In the genomic region with DNA sequence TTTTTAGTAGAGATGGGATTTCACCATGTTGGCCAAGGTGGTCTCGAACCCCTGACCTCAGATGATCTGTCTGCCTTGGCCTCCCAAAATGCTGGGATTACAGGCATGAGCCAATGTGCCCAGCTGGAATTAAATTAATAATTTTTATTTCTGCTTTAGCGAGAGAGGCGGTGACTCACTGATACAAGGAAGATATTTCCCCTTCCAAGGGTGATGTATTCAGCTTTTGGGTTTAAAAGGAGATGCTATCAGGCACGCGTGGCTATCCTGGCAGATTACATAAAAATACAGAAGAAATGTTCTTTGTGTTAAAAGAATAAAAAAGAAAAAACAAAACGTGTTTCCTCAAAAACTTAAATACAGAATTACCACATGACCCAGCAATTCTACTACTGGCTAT, we compare ENCODE assay signal across 16 cellular contexts. TPM values are rescaled to one million over a fixed set of nuclear protein-coding genes. Genes with fewer than 3 reads are reported as not detected.
DNase-seq lines count a peak whose midpoint lies in the region; ATAC-seq and TF ChIP-seq lines count a peak whose summit lies in the region.
"Had no signal": no experiment of that assay in that cellular context is flagged by ENCODE, and none has a peak within 500 bp of the region (broad histone marks: within the 10 kb centered on the region; RNA-seq: fewer than 3 reads in every experiment).

No MANE protein-coding gene starts in this region.

- H3K27ac ChIP-seq in SK-N-SH (ENCODE audit: low read depth in 2 of 2, low read length in 1 of 2): no peak overlapping the region
- H3K27ac ChIP-seq: BLaER1, KMS-11 had no signal

- no peaks in the 10 kb centered on the region for H3K9me3 ChIP-seq in SK-N-SH
- H3K9me3 ChIP-seq: BLaER1, Caco-2 had no signal

- no peak overlapping the region for H3K9ac ChIP-seq in SK-N-SH
- H3K9ac ChIP-seq: BLaER1, KMS-11 had no signal

- no peaks in the 10 kb centered on the region for H3K9me2 ChIP-seq in SK-N-SH

- DNase-seq in SK-N-SH (no peak), M059J (ENCODE audit: low read depth) (peak; percentile 61), dermis blood vessel endothelial cell (peak; percentile 17)
- no peak for DNase-seq in naive thymus-derived CD8-positive, alpha-beta T cell
- DNase-seq: 8988T; AML-193; Caco-2; CD8-positive, alpha-beta memory T cell had no signal

- no peaks in the 10 kb centered on the region for H3K27me3 Mint-ChIP-seq in naive thymus-derived CD8-positive, alpha-beta T cell

- H4K20me1 ChIP-seq in SK-N-SH (ENCODE audit: insufficient read depth): no peaks in the 10 kb centered on the region
- H4K20me1 ChIP-seq: BLaER1 had no signal

- no peak for TF ChIP-seq CTCF in SK-N-SH (IDR thresholded peaks at IDR 0.05)

- no peaks in the 10 kb centered on the region for H3F3A ChIP-seq in SK-N-SH (replicated peaks; ENCODE audit: insufficient read depth)

- TF ChIP-seq EP300 in SK-N-SH (IDR thresholded peaks at IDR 0.05; ENCODE audit: borderline replicate concordance in 1 of 2, low read depth in 1 of 2, low read length in 1 of 2): no peak

- POLR2A ChIA-PET in SK-N-SH (lab: Yijun Ruan, JAX): no interaction called here
- POLR2A ChIA-PET in naive thymus-derived CD8-positive, alpha-beta T cell (lab: Charles Lee): interaction anchor here (1.0 kb wide), 1 partner anchor 12 kb away, joined by 5 read pairs; a partner anchor contains a TSS

- CTCF ChIA-PET in SK-N-SH (lab: Yijun Ruan, JAX): interaction anchor here (0.9 to 1.9 kb wide), 2 partner anchors 10 to 432 kb away, joined by 3 to 12 read pairs; no protein-coding TSS in a partner anchor

- 30% methylated on average over 6 of the region's 6 CpGs for WGBS in SK-N-SH (ENCODE audit: low lambda C conversion rate)

- H3K9me3 Mint-ChIP-seq in naive thymus-derived CD8-positive, alpha-beta T cell: peaks cover 0 to 9% (median 0%) of the 10 kb centered on the region in 9 donors
- H3K9me3 Mint-ChIP-seq: CD8-positive, alpha-beta memory T cell had no signal

- no peaks in the 10 kb centered on the region for H3K36me3 Mint-ChIP-seq in naive thymus-derived CD8-positive, alpha-beta T cell
- H3K36me3 Mint-ChIP-seq: IgD-negative memory B cell had no signal

- H3K4me1 Mint-ChIP-seq in naive thymus-derived CD8-positive, alpha-beta T cell: peaks cover 21 to 36% (median 26%) of the 10 kb centered on the region in 4 donors

- no peaks in the 10 kb centered on the region for H3K79me2 ChIP-seq in SK-N-SH (ENCODE audit: insufficient read depth)

- no peaks in the 10 kb centered on the region for H3K36me3 ChIP-seq in SK-N-SH (replicated peaks in 1 of 2; ENCODE audit: control insufficient read depth in 1 of 2, insufficient read depth in 2 of 2, low read length in 1 of 2)
- H3K36me3 ChIP-seq: BLaER1 had no signal

- H3K4me2 ChIP-seq in SK-N-SH: no peak overlapping the region
- H3K4me2 ChIP-seq: KMS-11 had no signal

- ATAC-seq in SK-N-SH treated with all-trans-retinoic acid at 6 μM for 48 hours: no peak
- no peak for ATAC-seq in HG02938 (IDR thresholded peaks at IDR 0.05; ENCODE audit: unreplicated experiment)
- ATAC-seq in naive thymus-derived CD8-positive, alpha-beta T cell: no peak
- ATAC-seq in HG02763 (IDR thresholded peaks at IDR 0.05; ENCODE audit: unreplicated experiment): no peak
- ATAC-seq: HCT116 had no signal

- H3K4me3 Mint-ChIP-seq in naive thymus-derived CD8-positive, alpha-beta T cell: no peak overlapping the region
- H3K4me3 Mint-ChIP-seq: CD8-positive, alpha-beta memory T cell had no signal

- H2AFZ ChIP-seq in SK-N-SH (ENCODE audit: low read depth): no peak overlapping the region

- no peak overlapping the region for H3K27ac Mint-ChIP-seq in naive thymus-derived CD8-positive, alpha-beta T cell
- H3K27ac Mint-ChIP-seq: IgD-negative memory B cell had no signal

- no peaks in the 10 kb centered on the region; the same call in 1 of the 2 replicates for H3K27me3 ChIP-seq in SK-N-SH (ENCODE audit: insufficient read depth)
- H3K27me3 ChIP-seq: BLaER1 had no signal

- no peaks in the 10 kb centered on the region for H3K4me1 ChIP-seq in SK-N-SH (ENCODE audit: control insufficient read depth in 1 of 2, insufficient read depth in 2 of 2, low read depth in 1 of 2, low read length in 1 of 2)

- TF ChIP-seq RAD21 in SK-N-SH (IDR thresholded peaks at IDR 0.05; ENCODE audit: low read length): no peak

- H3K4me3 ChIP-seq in SK-N-SH (ENCODE audit: low read depth in 2 of 2, low read length in 1 of 2): no peak overlapping the region
- H3K4me3 ChIP-seq: BLaER1 had no signal

TF ChIP-seq in SK-N-SH, 30 proteins besides CTCF, POLR2A, EP300 and RAD21:
- TF ChIP-seq SMC3 (IDR thresholded peaks at IDR 0.05; ENCODE audit: low read depth, low read length): no peak
- peak; percentile 63; the same call in 1 of the 2 replicates for TF ChIP-seq FOSL2 (IDR thresholded peaks at IDR 0.05; ENCODE audit: borderline replicate concordance, low read depth)
- TF ChIP-seq EZH2phosphoT487 (IDR thresholded peaks at IDR 0.05; ENCODE audit: borderline replicate concordance, low read depth): no peak
- TF ChIP-seq FOXJ3 (CRISPR knock-in tag; IDR thresholded peaks at IDR 0.05): no peak
- peak; percentile 33; the same call in 1 of the 2 replicates for TF ChIP-seq TCF12 (IDR thresholded peaks at IDR 0.05)
- TF ChIP-seq JUND (IDR thresholded peaks at IDR 0.05): peak; percentile 68
- TF ChIP-seq, protein P1, sequence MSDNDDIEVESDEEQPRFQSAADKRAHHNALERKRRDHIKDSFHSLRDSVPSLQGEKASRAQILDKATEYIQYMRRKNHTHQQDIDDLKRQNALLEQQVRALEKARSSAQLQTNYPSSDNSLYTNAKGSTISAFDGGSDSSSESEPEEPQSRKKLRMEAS (IDR thresholded peaks at IDR 0.05; ENCODE audit: low read depth): 0 out of 2 replicates have a peak, but pooled peaks have one; percentile 28

TF ChIP-seq in SK-N-SH treated with all-trans-retinoic acid at 6 μM for 48 hours, 23 proteins besides CTCF, POLR2A, EP300 and RAD21:
- TF ChIP-seq SNAI2 (CRISPR knock-in tag; IDR thresholded peaks at IDR 0.05) (no peak), PPARA (CRISPR knock-in tag; IDR thresholded peaks at IDR 0.05; ENCODE audit: borderline replicate concordance) (no peak), BACH2 (CRISPR knock-in tag; IDR thresholded peaks at IDR 0.05; ENCODE audit: borderline replicate concordance) (no peak)
- TF ChIP-seq, protein P2, sequence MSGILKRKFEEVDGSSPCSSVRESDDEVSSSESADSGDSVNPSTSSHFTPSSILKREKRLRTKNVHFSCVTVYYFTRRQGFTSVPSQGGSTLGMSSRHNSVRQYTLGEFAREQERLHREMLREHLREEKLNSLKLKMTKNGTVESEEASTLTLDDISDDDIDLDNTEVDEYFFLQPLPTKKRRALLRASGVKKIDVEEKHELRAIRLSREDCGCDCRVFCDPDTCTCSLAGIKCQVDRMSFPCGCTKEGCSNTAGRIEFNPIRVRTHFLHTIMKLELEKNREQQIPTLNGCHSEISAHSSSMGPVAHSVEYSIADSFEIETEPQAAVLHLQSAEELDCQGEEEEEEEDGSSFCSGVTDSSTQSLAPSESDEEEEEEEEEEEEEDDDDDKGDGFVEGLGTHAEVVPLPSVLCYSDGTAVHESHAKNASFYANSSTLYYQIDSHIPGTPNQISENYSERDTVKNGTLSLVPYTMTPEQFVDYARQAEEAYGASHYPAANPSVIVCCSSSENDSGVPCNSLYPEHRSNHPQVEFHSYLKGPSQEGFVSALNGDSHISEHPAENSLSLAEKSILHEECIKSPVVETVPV (CRISPR knock-in tag; IDR thresholded peaks at IDR 0.05): no peak
- TF ChIP-seq, protein P3, sequence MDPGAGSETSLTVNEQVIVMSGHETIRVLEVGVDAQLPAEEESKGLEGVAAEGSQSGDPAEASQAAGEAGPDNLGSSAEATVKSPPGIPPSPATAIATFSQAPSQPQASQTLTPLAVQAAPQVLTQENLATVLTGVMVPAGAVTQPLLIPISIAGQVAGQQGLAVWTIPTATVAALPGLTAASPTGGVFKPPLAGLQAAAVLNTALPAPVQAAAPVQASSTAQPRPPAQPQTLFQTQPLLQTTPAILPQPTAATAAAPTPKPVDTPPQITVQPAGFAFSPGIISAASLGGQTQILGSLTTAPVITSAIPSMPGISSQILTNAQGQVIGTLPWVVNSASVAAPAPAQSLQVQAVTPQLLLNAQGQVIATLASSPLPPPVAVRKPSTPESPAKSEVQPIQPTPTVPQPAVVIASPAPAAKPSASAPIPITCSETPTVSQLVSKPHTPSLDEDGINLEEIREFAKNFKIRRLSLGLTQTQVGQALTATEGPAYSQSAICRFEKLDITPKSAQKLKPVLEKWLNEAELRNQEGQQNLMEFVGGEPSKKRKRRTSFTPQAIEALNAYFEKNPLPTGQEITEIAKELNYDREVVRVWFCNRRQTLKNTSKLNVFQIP (CRISPR knock-in tag; IDR thresholded peaks at IDR 0.05; ENCODE audit: borderline replicate concordance, low read depth): no peak
TF ChIP-seq in SK-N-SH treated with all-trans-retinoic acid at 6 μM for 48 hours: peak in this region for 0.

RNA-seq across cellular contexts. Expression of a gene that starts 12.4 kb away (rescaled TPM):
- polyA plus RNA-seq in SK-N-SH (2012; rRNA removed): 0.43 and 0.60 TPM in 2 replicates
- 0.60 and 0.63 TPM in 2 replicates for polyA plus RNA-seq in SK-N-SH (2012; cell fraction: cytosol; rRNA removed)
- polyA plus RNA-seq in SK-N-SH (2012; cell fraction: nucleus; rRNA removed): 1.0 and 1.8 TPM in 2 replicates
- total RNA-seq in M059J (2014; rRNA removed; shearing (Covaris generic)): 2.8 and 6.1 TPM in 2 replicates
- total RNA-seq in dermis blood vessel endothelial cell: 8.8 and 10.2 TPM in 2 replicates
- 1 to 10 TPM; 4.3 to 4.5 TPM for total RNA-seq in naive thymus-derived CD8-positive, alpha-beta T cell
- 1 to 10 TPM; 3.2 to 6.9 (median 6.6) TPM for polyA plus RNA-seq in naive thymus-derived CD8-positive, alpha-beta T cell
- total RNA-seq: Caco-2, HT1080 had no signal

Comparison
In these comparisons a context has a peak if more than half of its experiments do, and no peak if none do; other contexts are left out.
1. DNase-seq: peak in M059J (single experiment) and dermis blood vessel endothelial cell (single experiment); none in SK-N-SH (single experiment) and naive thymus-derived CD8-positive, alpha-beta T cell (0 of 10).